In the genomic region with DNA sequence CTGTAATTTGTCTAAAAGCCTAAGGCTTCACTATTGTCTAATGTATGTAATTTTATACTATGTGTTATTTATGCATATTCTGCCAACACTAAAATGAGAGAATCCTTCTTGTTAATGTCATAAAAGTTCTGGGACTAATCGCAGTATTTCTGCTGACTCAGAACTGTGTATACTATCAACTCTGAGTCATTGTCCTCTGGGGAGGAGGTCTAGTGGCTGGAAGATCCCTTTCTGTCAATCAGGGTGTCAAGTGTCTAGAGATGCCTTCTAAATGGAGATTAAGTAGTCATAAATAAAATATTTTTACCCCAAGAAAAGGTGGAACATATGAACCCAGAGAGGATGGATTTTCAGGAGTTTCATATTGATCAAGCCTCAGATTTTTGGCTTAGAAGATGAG, we compare ENCODE assay signal across 20 cellular contexts.
"Had no signal": no experiment of that assay in that cellular context is flagged by ENCODE, and none has a peak within 500 bp of the region (broad histone marks: within the 10 kb centered on the region; RNA-seq: fewer than 3 reads in every experiment).

No MANE protein-coding gene starts in this region.

- H3K27ac ChIP-seq: adrenal gland, esophagus squamous epithelium, pancreas, skin epidermis, tibial nerve, vagina had no signal

- H3K4me3 ChIP-seq: adrenal gland, esophagus squamous epithelium, pancreas, skin epidermis, tibial nerve, vagina had no signal

- ATAC-seq: activated CD8-positive, alpha-beta T cell treated with anti-CD3 and anti-CD28 coated beads, Interleukin-2, amount 10 ng/mL, durations not matched to agents 7 days and 5 days; pancreas; stimulated activated naive B cell treated with anti-CD40 and anti-IgM and Interleukin-4, amounts not matched to agents 10 μg/mL and 1 μg/mL and 100 μg/mL, for 72 hours had no signal

- H3K9me3 ChIP-seq: adrenal gland, esophagus squamous epithelium, pancreas, vagina had no signal

- H3K4me3 Mint-ChIP-seq: activated B cell treated with CpG ODN at 0.5 μM for 24 hours; activated CD8-positive, alpha-beta T cell treated with anti-CD3 and anti-CD28 coated beads, Interleukin-2, amount 10 ng/mL, durations not matched to agents 7 days and 5 days; activated naive CD4-positive, alpha-beta T cell treated with anti-CD3 and anti-CD28 coated beads, Interleukin-2, amount 50 U/mL, for 24 hours; immature natural killer cell; mesothelial cell of epicardium; stimulated activated naive B cell treated with anti-CD40 and anti-IgM and Interleukin-4, amounts not matched to agents 10 μg/mL and 1 μg/mL and 100 μg/mL, for 72 hours had no signal

- H3K27ac Mint-ChIP-seq: activated B cell treated with CpG ODN at 0.5 μM for 24 hours; activated CD8-positive, alpha-beta T cell treated with anti-CD3 and anti-CD28 coated beads, Interleukin-2, amount 10 ng/mL, durations not matched to agents 7 days and 5 days; activated naive CD4-positive, alpha-beta T cell treated with anti-CD3 and anti-CD28 coated beads, Interleukin-2, amount 50 U/mL, for 24 hours; immature natural killer cell; mesothelial cell of epicardium; stimulated activated naive B cell treated with anti-CD40 and anti-IgM and Interleukin-4, amounts not matched to agents 10 μg/mL and 1 μg/mL and 100 μg/mL, for 72 hours had no signal

- H3K9me3 Mint-ChIP-seq: activated naive CD4-positive, alpha-beta T cell treated with anti-CD3 and anti-CD28 coated beads, Interleukin-2, amount 50 U/mL, for 24 hours had no signal

- H3K27me3 Mint-ChIP-seq: activated B cell treated with CpG ODN at 0.5 μM for 24 hours; activated naive CD4-positive, alpha-beta T cell treated with anti-CD3 and anti-CD28 coated beads, Interleukin-2, amount 50 U/mL, for 24 hours; stimulated activated naive B cell treated with anti-CD40 and anti-IgM and Interleukin-4, amounts not matched to agents 10 μg/mL and 1 μg/mL and 100 μg/mL, for 72 hours had no signal

- H3K36me3 ChIP-seq: adrenal gland, esophagus squamous epithelium, pancreas, tibial nerve, vagina had no signal

- H3K36me3 Mint-ChIP-seq: immature natural killer cell; mesothelial cell of epicardium; stimulated activated naive B cell treated with anti-CD40 and anti-IgM and Interleukin-4, amounts not matched to agents 10 μg/mL and 1 μg/mL and 100 μg/mL, for 72 hours had no signal

- H3K4me1 ChIP-seq: adrenal gland, pancreas, tibial nerve had no signal

- H3K27me3 ChIP-seq: adrenal gland, esophagus squamous epithelium, pancreas, tibial nerve, vagina had no signal

- H3K4me1 Mint-ChIP-seq: activated B cell treated with CpG ODN at 0.5 μM for 24 hours; activated naive CD4-positive, alpha-beta T cell treated with anti-CD3 and anti-CD28 coated beads, Interleukin-2, amount 50 U/mL, for 24 hours; immature natural killer cell; stimulated activated naive B cell treated with anti-CD40 and anti-IgM and Interleukin-4, amounts not matched to agents 10 μg/mL and 1 μg/mL and 100 μg/mL, for 72 hours had no signal

- DNase-seq: activated B cell treated with CpG ODN at 0.5 μM for 24 hours; activated CD4-positive, alpha-beta T cell treated with anti-CD3 and anti-CD28 coated beads for 48 hours; activated CD8-positive, alpha-beta memory T cell treated with anti-CD3 and anti-CD28 coated beads, Interleukin-2, amount 50 U/mL, for 4 hours; activated CD8-positive, alpha-beta T cell treated with anti-CD3 and anti-CD28 coated beads, Interleukin-2, amount 10 ng/mL, durations not matched to agents 7 days and 5 days; activated effector memory CD4-positive, alpha-beta T cell treated with anti-CD3 and anti-CD28 coated beads, Interleukin-2, amount 50 U/mL, for 16 hours; activated T-cell treated with anti-CD3 and anti-CD28 coated beads, Interleukin-2, amount 50 U/mL, for 48 hours; adrenal gland; esophagus squamous epithelium; glutamatergic neuron; immature natural killer cell; pancreas; stimulated activated CD4-positive, alpha-beta T cell treated with anti-CD3 and anti-CD28 coated beads, Interleukin-15, amount 100 ng/mL, for 24 hours; stimulated activated CD4-positive, alpha-beta T cell treated with anti-CD3 and anti-CD28 coated beads, Interleukin-4, amount 100 ng/mL, for 1 hour; stimulated activated naive B cell treated with anti-CD40 and anti-IgM and Interleukin-4, amounts not matched to agents 10 μg/mL and 1 μg/mL and 100 μg/mL, for 72 hours; substantia nigra had no signal
